ENCODE assay signal across 32 cellular contexts in genomic region chr10:97311106-97311615, GRCh38.
"Had no signal": no experiment of that assay in that cellular context is flagged by ENCODE, and none has a peak within 500 bp of the region (broad histone marks: within the 10 kb centered on the region; RNA-seq: fewer than 3 reads in every experiment).

No MANE protein-coding gene starts in this region.

- H3K4me1 ChIP-seq: Peyer's patch, SJSA1 had no signal

- H3K27ac ChIP-seq: ascending aorta, cardiac muscle cell, Peyer's patch, SJSA1 had no signal

- H3K36me3 ChIP-seq: ascending aorta, cardiac muscle cell, MG63, Peyer's patch, SJSA1 had no signal

- H3K4me3 ChIP-seq: ascending aorta, cardiac muscle cell, MG63, Peyer's patch, SJSA1 had no signal

- H3K9me3 ChIP-seq: ascending aorta, MG63, Peyer's patch, SJSA1, SK-N-SH had no signal

- H3K27me3 ChIP-seq: ascending aorta, cardiac muscle cell, MG63, Peyer's patch had no signal

- DNase-seq: activated CD4-positive, alpha-beta T cell treated with anti-CD3 and anti-CD28 coated beads, Interleukin-2, amount 10 ng/mL, durations not matched to agents 24 days and 14 days; activated CD4-positive, alpha-beta T cell treated with anti-CD3 and anti-CD28 coated beads, Interleukin-2, amount 50 U/mL, for 4 hours; activated CD8-positive, alpha-beta T cell treated with anti-CD3 and anti-CD28 coated beads for 36 hours; activated effector memory CD4-positive, alpha-beta T cell treated with anti-CD3 and anti-CD28 coated beads, Interleukin-2, amount 50 U/mL, for 16 hours; activated naive CD4-positive, alpha-beta T cell treated with Interleukin-2 at 50 U/mL for 16 hours; activated naive CD8-positive, alpha-beta T cell treated with anti-CD3 and anti-CD28 coated beads, Interleukin-2, amount 10 ng/mL, durations not matched to agents 7 days and 5 days; activated T-cell treated with anti-CD3 and anti-CD28 coated beads, Interleukin-2, amount 50 U/mL, for 1 hour; activated T-cell treated with anti-CD3 and anti-CD28 coated beads, Interleukin-2, amount 50 U/mL, for 72 hours; amygdala; Kasumi-1; KG1; MG63; NCI-H1092 treated with DMSO at 0.1 percent for 48 hours; NCI-H1417; NCI-H146; NCI-H187; NCI-H2029 treated with DMSO at 0.1 percent for 48 hours; NCI-H2107; NCI-H226; NCI-H446 treated with DMSO at 0.1 percent for 48 hours; NCI-H524; NCI-H748 treated with DMSO at 0.1 percent for 48 hours; NK-92 treated with Interleukin-12 subunit alpha and Interleukin-12 subunit beta, amount 100 ng/mL, for 24 hours; PC-3; Peyer's patch; RPMI8226; SHP77 treated with DMSO at 0.1 percent for 48 hours; SK-N-SH had no signal

- ATAC-seq: activated CD8-positive, alpha-beta T cell treated with anti-CD3 and anti-CD28 coated beads for 36 hours; activated T-cell treated with anti-CD3 and anti-CD28 coated beads, Interleukin-2, amount 50 U/mL, for 72 hours; activated T-helper 17 cell treated with anti-CD3 and anti-CD28 coated beads, Interleukin-2, amount 50 U/mL, for 72 hours; PC-3 had no signal
